2 cellular contexts compared by ENCODE assay signal in the genomic region with DNA sequence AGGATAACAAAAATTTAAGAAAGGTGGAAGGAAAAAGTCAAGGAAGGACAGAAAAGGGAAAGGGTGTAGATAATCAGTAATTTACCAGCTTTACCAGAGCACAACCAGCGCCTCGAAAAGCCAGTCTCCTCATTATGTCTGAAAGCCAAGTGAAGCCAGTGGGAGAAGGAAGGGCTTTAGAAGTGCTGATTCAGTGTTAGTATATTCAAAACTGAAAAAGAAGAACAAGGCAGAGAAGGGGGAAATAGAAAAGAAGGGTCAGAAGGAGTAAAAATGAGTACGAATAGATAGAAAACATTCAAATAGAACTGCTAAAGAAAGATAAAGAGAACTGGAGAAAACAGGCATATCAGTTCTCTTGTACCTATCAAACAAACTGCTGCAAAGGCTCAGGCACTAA.
TF ChIP-seq lines count a peak whose summit lies in the region.

No MANE protein-coding gene starts in this region.

TF ChIP-seq in SK-N-SH, 30 proteins besides CTCF, POLR2A, EP300 and RAD21 (continued from another document):
- TF ChIP-seq NRF1 (IDR thresholded peaks at IDR 0.05; ENCODE audit: low read depth, low read length) (no peak), POLR2AphosphoS5 (IDR thresholded peaks at IDR 0.05; ENCODE audit: low read depth, low read length) (no peak), RXRA (IDR thresholded peaks at IDR 0.05; ENCODE audit: borderline replicate concordance, low read depth) (no peak), RFX5 (IDR thresholded peaks at IDR 0.05; ENCODE audit: low read length) (no peak), GABPA (IDR thresholded peaks at IDR 0.05; ENCODE audit: low read depth) (no peak), USF1 (IDR thresholded peaks at IDR 0.05; ENCODE audit: borderline replicate concordance, low read depth) (no peak), MXI1 (IDR thresholded peaks at IDR 0.05; ENCODE audit: low read depth, low read length) (no peak), FOXJ3 (CRISPR knock-in tag; IDR thresholded peaks at IDR 0.05) (no peak), SIN3A (IDR thresholded peaks at IDR 0.05; ENCODE audit: borderline replicate concordance, low read depth, low read length) (no peak), GATA2 (CRISPR knock-in tag; IDR thresholded peaks at IDR 0.05) (no peak), MEF2A (IDR thresholded peaks at IDR 0.05; ENCODE audit: borderline replicate concordance, low read depth) (no peak), FOSL2 (IDR thresholded peaks at IDR 0.05; ENCODE audit: borderline replicate concordance, low read depth) (no peak), TAF1 (IDR thresholded peaks at IDR 0.05; ENCODE audit: borderline replicate concordance, low read depth, low read length) (no peak), ZBTB33 (IDR thresholded peaks at IDR 0.05; ENCODE audit: borderline replicate concordance, low read depth) (no peak), MAX (IDR thresholded peaks at IDR 0.05; ENCODE audit: low read depth) (no peak), TEAD4 (IDR thresholded peaks at IDR 0.05; ENCODE audit: borderline replicate concordance, insufficient read depth) (no peak)
- TF ChIP-seq, protein P1, sequence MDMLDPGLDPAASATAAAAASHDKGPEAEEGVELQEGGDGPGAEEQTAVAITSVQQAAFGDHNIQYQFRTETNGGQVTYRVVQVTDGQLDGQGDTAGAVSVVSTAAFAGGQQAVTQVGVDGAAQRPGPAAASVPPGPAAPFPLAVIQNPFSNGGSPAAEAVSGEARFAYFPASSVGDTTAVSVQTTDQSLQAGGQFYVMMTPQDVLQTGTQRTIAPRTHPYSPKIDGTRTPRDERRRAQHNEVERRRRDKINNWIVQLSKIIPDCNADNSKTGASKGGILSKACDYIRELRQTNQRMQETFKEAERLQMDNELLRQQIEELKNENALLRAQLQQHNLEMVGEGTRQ (IDR thresholded peaks at IDR 0.05; ENCODE audit: borderline replicate concordance, low read depth, low read length) = no peak

TF ChIP-seq in SK-N-SH treated with all-trans-retinoic acid at 6 μM for 48 hours, 23 proteins besides CTCF, POLR2A, EP300 and RAD21:
- TF ChIP-seq BACH2 (CRISPR knock-in tag; IDR thresholded peaks at IDR 0.05; ENCODE audit: borderline replicate concordance) (no peak), TCF4 (CRISPR knock-in tag; IDR thresholded peaks at IDR 0.05; ENCODE audit: borderline replicate concordance) (no peak), CSDC2 (CRISPR knock-in tag; IDR thresholded peaks at IDR 0.05) (no peak), ZNF8 (CRISPR knock-in tag; IDR thresholded peaks at IDR 0.05) (no peak), ESRRG (CRISPR knock-in tag; IDR thresholded peaks at IDR 0.05) (no peak), ZNF70 (CRISPR knock-in tag; IDR thresholded peaks at IDR 0.05) (no peak), PATZ1 (CRISPR knock-in tag; IDR thresholded peaks at IDR 0.05; ENCODE audit: borderline replicate concordance) (no peak), ZNF565 (CRISPR knock-in tag; conservative IDR thresholded peaks at IDR 0.05; ENCODE audit: low read depth) (no peak), TOX (CRISPR knock-in tag; IDR thresholded peaks at IDR 0.05; ENCODE audit: borderline replicate concordance) (no peak), PPARA (CRISPR knock-in tag; IDR thresholded peaks at IDR 0.05; ENCODE audit: borderline replicate concordance) (no peak), TSHZ2 (CRISPR knock-in tag; IDR thresholded peaks at IDR 0.05) (no peak), ZC3H10 (CRISPR knock-in tag; IDR thresholded peaks at IDR 0.05) (no peak), SNAI2 (CRISPR knock-in tag; IDR thresholded peaks at IDR 0.05) (no peak)
- TF ChIP-seq, protein P2, sequence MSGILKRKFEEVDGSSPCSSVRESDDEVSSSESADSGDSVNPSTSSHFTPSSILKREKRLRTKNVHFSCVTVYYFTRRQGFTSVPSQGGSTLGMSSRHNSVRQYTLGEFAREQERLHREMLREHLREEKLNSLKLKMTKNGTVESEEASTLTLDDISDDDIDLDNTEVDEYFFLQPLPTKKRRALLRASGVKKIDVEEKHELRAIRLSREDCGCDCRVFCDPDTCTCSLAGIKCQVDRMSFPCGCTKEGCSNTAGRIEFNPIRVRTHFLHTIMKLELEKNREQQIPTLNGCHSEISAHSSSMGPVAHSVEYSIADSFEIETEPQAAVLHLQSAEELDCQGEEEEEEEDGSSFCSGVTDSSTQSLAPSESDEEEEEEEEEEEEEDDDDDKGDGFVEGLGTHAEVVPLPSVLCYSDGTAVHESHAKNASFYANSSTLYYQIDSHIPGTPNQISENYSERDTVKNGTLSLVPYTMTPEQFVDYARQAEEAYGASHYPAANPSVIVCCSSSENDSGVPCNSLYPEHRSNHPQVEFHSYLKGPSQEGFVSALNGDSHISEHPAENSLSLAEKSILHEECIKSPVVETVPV (CRISPR knock-in tag; IDR thresholded peaks at IDR 0.05) = no peak
- TF ChIP-seq, protein P3, sequence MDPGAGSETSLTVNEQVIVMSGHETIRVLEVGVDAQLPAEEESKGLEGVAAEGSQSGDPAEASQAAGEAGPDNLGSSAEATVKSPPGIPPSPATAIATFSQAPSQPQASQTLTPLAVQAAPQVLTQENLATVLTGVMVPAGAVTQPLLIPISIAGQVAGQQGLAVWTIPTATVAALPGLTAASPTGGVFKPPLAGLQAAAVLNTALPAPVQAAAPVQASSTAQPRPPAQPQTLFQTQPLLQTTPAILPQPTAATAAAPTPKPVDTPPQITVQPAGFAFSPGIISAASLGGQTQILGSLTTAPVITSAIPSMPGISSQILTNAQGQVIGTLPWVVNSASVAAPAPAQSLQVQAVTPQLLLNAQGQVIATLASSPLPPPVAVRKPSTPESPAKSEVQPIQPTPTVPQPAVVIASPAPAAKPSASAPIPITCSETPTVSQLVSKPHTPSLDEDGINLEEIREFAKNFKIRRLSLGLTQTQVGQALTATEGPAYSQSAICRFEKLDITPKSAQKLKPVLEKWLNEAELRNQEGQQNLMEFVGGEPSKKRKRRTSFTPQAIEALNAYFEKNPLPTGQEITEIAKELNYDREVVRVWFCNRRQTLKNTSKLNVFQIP (CRISPR knock-in tag; IDR thresholded peaks at IDR 0.05; ENCODE audit: borderline replicate concordance, low read depth) = no peak
